Comparison of ENCODE assay signal across 9 cellular contexts in genomic region chr17:77445030-77445907, GRCh38.
DNase-seq lines count a peak whose midpoint lies in the region; ATAC-seq and TF ChIP-seq lines count a peak whose summit lies in the region.
"Had no signal": no experiment of that assay in that cellular context is flagged by ENCODE, and none has a peak within 500 bp of the region (broad histone marks: within the 10 kb centered on the region; RNA-seq: fewer than 3 reads in every experiment).

No MANE protein-coding gene starts in this region.

- no peaks in the 10 kb centered on the region for H3K9me3 ChIP-seq in tibial nerve

- H3K4me1 ChIP-seq in tibial nerve = peaks cover 4 to 95% (median 76%) of the 10 kb centered on the region in 4 donors

- no peaks in the 10 kb centered on the region for H3K27me3 ChIP-seq in tibial nerve

- 27 to 37% methylated on average over 12 to 13 of the region's 17 CpGs for WGBS in tibial nerve, 2 donors

- DNase-seq in activated CD4-positive, CD25-positive, alpha-beta regulatory T cell treated with anti-CD3 and anti-CD28 coated beads, Interleukin-2, amount 50 U/mL, for 72 hours = peak; percentile 72
- DNase-seq in dermis blood vessel endothelial cell = peak; percentile 43
- peak; percentile 77 for DNase-seq in natural killer cell
- DNase-seq in tibial nerve (ENCODE audit: low spot score in 2 of 2) = peak; percentile 61 to 71
- no peak for DNase-seq in NCI-H2196 treated with DMSO at 0.1 percent for 48 hours (lab: John Stamatoyannopoulos, UW; ENCODE audit: unreplicated experiment)

- H3K36me3 ChIP-seq in tibial nerve = no peaks in the 10 kb centered on the region

- H3K4me1 Mint-ChIP-seq in natural killer cell = peaks cover 74 to 87% of the 10 kb centered on the region in 2 donors

- ATAC-seq in GM18858 (IDR thresholded peaks at IDR 0.05; ENCODE audit: unreplicated experiment) (peak; percentile 26), HG03196 (IDR thresholded peaks at IDR 0.05; ENCODE audit: unreplicated experiment) (peak; percentile 30), natural killer cell (peak; percentile 61 to 84 (median 72)), GM18519 (IDR thresholded peaks at IDR 0.05; ENCODE audit: low FRiP score, unreplicated experiment) (no peak)

- no peak for TF ChIP-seq POLR2A in tibial nerve (IDR thresholded peaks at IDR 0.05)

- peak in 1 of 2 donors; percentile 74 for TF ChIP-seq EP300 in tibial nerve (IDR thresholded peaks at IDR 0.05)

- H3K27me3 Mint-ChIP-seq in natural killer cell (ENCODE audit: low read depth in 2 of 2) = no peaks in the 10 kb centered on the region

- TF ChIP-seq CTCF in natural killer cell (IDR thresholded peaks at IDR 0.05) (no peak), tibial nerve (IDR thresholded peaks at IDR 0.05) (no peak)

- no peaks in the 10 kb centered on the region for H3K36me3 Mint-ChIP-seq in natural killer cell

- intact Hi-C loops in natural killer cell (cut with micrococcal nuclease) = loop anchor here (1.0 to 10.0 kb wide), 6 partner anchors 14 to 440 kb away; no protein-coding TSS in a partner anchor

- peak overlapping the region; percentile 86 for H3K27ac Mint-ChIP-seq in natural killer cell

- H3K9me3 Mint-ChIP-seq in natural killer cell = no peaks in the 10 kb centered on the region

- peak overlapping the region; percentile 67 for H3K4me3 Mint-ChIP-seq in natural killer cell

- H3K27ac ChIP-seq in tibial nerve = peak overlapping the region; percentile 29 to 87 (median 84)
- H3K27ac ChIP-seq: VCaP had no signal

- peak overlapping the region in 1 of 4 donors; percentile 11 for H3K4me3 ChIP-seq in tibial nerve
